23 cellular contexts compared by ENCODE assay signal in genomic region chr22:36016656-36017055, GRCh38. TPM values are rescaled to one million over a fixed set of nuclear protein-coding genes. Genes with fewer than 3 reads are reported as not detected.
DNase-seq lines count a peak whose midpoint lies in the region; ATAC-seq and TF ChIP-seq lines count a peak whose summit lies in the region.
"Had no signal": no experiment of that assay in that cellular context is flagged by ENCODE, and none has a peak within 500 bp of the region (broad histone marks: within the 10 kb centered on the region; RNA-seq: fewer than 3 reads in every experiment).

No MANE protein-coding gene starts in this region.

- ATAC-seq in GM18868 (IDR thresholded peaks at IDR 0.05; ENCODE audit: unreplicated experiment): no peak
- ATAC-seq: activated naive CD8-positive, alpha-beta T cell treated with anti-CD3 and anti-CD28 coated beads, Interleukin-2, amount 50 U/mL, for 24 hours; foreskin keratinocyte had no signal

- peaks cover 32% of the 10 kb centered on the region for H3K79me2 ChIP-seq in Karpas-422 (ENCODE audit: low read length)

- no peak for TF ChIP-seq POLR2A in transverse colon (IDR thresholded peaks at IDR 0.05)

- H3K36me3 Mint-ChIP-seq in brain: peaks cover 23% of the 10 kb centered on the region
- peaks cover 15% of the 10 kb centered on the region for H3K36me3 Mint-ChIP-seq in nephron (ENCODE audit: low read depth)
- no peaks in the 10 kb centered on the region for H3K36me3 Mint-ChIP-seq in CD8-positive, alpha-beta memory T cell

- H3K4me1 ChIP-seq in Karpas-422 (ENCODE audit: low read length) (peaks cover 73% of the 10 kb centered on the region), transverse colon (peaks cover 6 to 41% (median 12%) of the 10 kb centered on the region in 4 donors)
- H3K4me1 ChIP-seq in CD8-positive, alpha-beta memory T cell (ENCODE audit: insufficient read depth, low read length): no peaks in the 10 kb centered on the region

- H3K4me1 Mint-ChIP-seq in brain (peaks cover 73% of the 10 kb centered on the region), nephron (peaks cover 63% of the 10 kb centered on the region)
- H3K4me1 Mint-ChIP-seq in CD8-positive, alpha-beta memory T cell: peaks cover 0 to 2% (median 0%) of the 10 kb centered on the region in 3 donors
- H3K4me1 Mint-ChIP-seq: activated CD4-positive, alpha-beta T cell treated with anti-CD3 and anti-CD28 coated beads, Interleukin-2, amount 10 ng/mL, durations not matched to agents 24 days and 14 days had no signal

- peaks cover 3% of the 10 kb centered on the region for H3K27me3 Mint-ChIP-seq in brain
- no peaks in the 10 kb centered on the region for H3K27me3 Mint-ChIP-seq in nephron (ENCODE audit: low read depth)
- peaks cover 17 to 46% of the 10 kb centered on the region in 2 donors for H3K27me3 Mint-ChIP-seq in CD8-positive, alpha-beta memory T cell

- H3K4me3 ChIP-seq in Karpas-422 (ENCODE audit: low read length) (peak overlapping the region; percentile 37; the same call in 1 of the 2 replicates), transverse colon (no peak overlapping the region)
- H3K4me3 ChIP-seq in CD8-positive, alpha-beta memory T cell (ENCODE audit: low read length): no peak overlapping the region
- H3K4me3 ChIP-seq: skin epidermis had no signal

- no peaks in the 10 kb centered on the region for H4K20me1 ChIP-seq in Karpas-422 (ENCODE audit: insufficient read depth, low read depth, low read length)

- in situ Hi-C loops in transverse colon (cut with MboI; ENCODE audit: low pct_ligation_motif_present in 1 of 4, low pct_unique_long_range_greater_than_20kb in 1 of 4, low sequenced_read_pairs in 3 of 4): no loop called here

- intact Hi-C loops in transverse colon (cut with DNase I; ENCODE audit: low total_unique reads): no loop called here

- H3K27ac ChIP-seq in Karpas-422 (ENCODE audit: low read length) (peak overlapping the region; percentile 98), transverse colon (peak overlapping the region in 3 of 4 donors; percentile 29 to 46 (median 37))
- H3K27ac ChIP-seq in CD8-positive, alpha-beta memory T cell (ENCODE audit: low read depth, low read length): no peak overlapping the region
- H3K27ac ChIP-seq: foreskin keratinocyte, parathyroid adenoma had no signal

- no peaks in the 10 kb centered on the region for H3K27me3 ChIP-seq in Karpas-422 (ENCODE audit: low read length)
- H3K27me3 ChIP-seq in transverse colon: no peaks in the 10 kb centered on the region
- H3K27me3 ChIP-seq in CD8-positive, alpha-beta memory T cell (ENCODE audit: insufficient read depth, low read length, poor library complexity, severe bottlenecking): no peaks in the 10 kb centered on the region
- H3K27me3 ChIP-seq: BE2C, foreskin keratinocyte had no signal

- H3K4me3 Mint-ChIP-seq in brain (peak overlapping the region in 3 of 5 experiments; percentile 38 to 77 (median 42)), nephron (peak overlapping the region in 1 of 3 experiments; percentile 56)
- no peak overlapping the region for H3K4me3 Mint-ChIP-seq in CD8-positive, alpha-beta memory T cell
- H3K4me3 Mint-ChIP-seq: activated CD4-positive, alpha-beta T cell treated with anti-CD3 and anti-CD28 coated beads, Interleukin-2, amount 10 ng/mL, durations not matched to agents 24 days and 14 days; activated naive CD8-positive, alpha-beta T cell treated with anti-CD3 and anti-CD28 coated beads, Interleukin-2, amount 50 U/mL, for 24 hours; dendritic cell treated with granulocyte-macrophage colony-stimulating factor and Interleukin-4, amounts not matched to agents 40 ng/mL and 50 ng/mL, for 4 days had no signal

- TF ChIP-seq EP300 in transverse colon (IDR thresholded peaks at IDR 0.05; ENCODE audit: low read depth): no peak

- 44 to 56% methylated on average over 3 of the region's 3 CpGs for WGBS in transverse colon (ENCODE audit: low coverage in 1 of 2), 2 donors

- peak overlapping the region; percentile 57 for H3K9ac ChIP-seq in Karpas-422 (ENCODE audit: low read length)
- H3K9ac ChIP-seq: parathyroid adenoma had no signal

- no peak for TF ChIP-seq CTCF in brain (conservative IDR thresholded peaks at IDR 0.05)
- TF ChIP-seq CTCF in nephron (IDR thresholded peaks at IDR 0.05; ENCODE audit: unreplicated experiment in 3 of 3): no peak
- no peak for TF ChIP-seq CTCF in transverse colon (IDR thresholded peaks at IDR 0.05)

- H3K4me2 ChIP-seq in Karpas-422 (ENCODE audit: low read depth, low read length, poor library complexity, severe bottlenecking): peak overlapping the region; percentile 84

- no peaks in the 10 kb centered on the region for H3K9me2 ChIP-seq in Karpas-422 (replicated peaks; ENCODE audit: insufficient read depth, low read length)

- peaks cover 0 to 9% (median 5%) of the 10 kb centered on the region in 5 experiments for H3K9me3 Mint-ChIP-seq in brain
- no peaks in the 10 kb centered on the region for H3K9me3 Mint-ChIP-seq in nephron
- H3K9me3 Mint-ChIP-seq in CD8-positive, alpha-beta memory T cell: peaks cover 0 to 2% (median 0%) of the 10 kb centered on the region in 5 donors
- H3K9me3 Mint-ChIP-seq: activated CD4-positive, alpha-beta T cell treated with anti-CD3 and anti-CD28 coated beads, Interleukin-2, amount 10 ng/mL, durations not matched to agents 24 days and 14 days; activated naive CD8-positive, alpha-beta T cell treated with anti-CD3 and anti-CD28 coated beads, Interleukin-2, amount 50 U/mL, for 24 hours; dendritic cell treated with granulocyte-macrophage colony-stimulating factor and Interleukin-4, amounts not matched to agents 40 ng/mL and 50 ng/mL, for 4 days had no signal

- CTCF ChIA-PET in CD8-positive, alpha-beta memory T cell (lab: Charles Lee): interaction anchor here (2.2 kb wide), 1 partner anchor 49 kb away, joined by 8 read pairs; no protein-coding TSS in a partner anchor

- H2AFZ ChIP-seq in Karpas-422 (ENCODE audit: low read length): 0 out of 2 replicates have a peak overlapping the region, but pooled peaks have one; percentile 3
- H2AFZ ChIP-seq: parathyroid adenoma had no signal

- H3K9me3 ChIP-seq in Karpas-422 (ENCODE audit: low read length): no peaks in the 10 kb centered on the region
- no peaks in the 10 kb centered on the region for H3K9me3 ChIP-seq in transverse colon
- no peaks in the 10 kb centered on the region for H3K9me3 ChIP-seq in CD8-positive, alpha-beta memory T cell (ENCODE audit: low read length)
- H3K9me3 ChIP-seq: BE2C had no signal

- POLR2A ChIA-PET in CD8-positive, alpha-beta memory T cell (lab: Charles Lee): no interaction called here

- peak overlapping the region in 4 of 5 experiments; percentile 82 to 91 (median 88) for H3K27ac Mint-ChIP-seq in brain
- H3K27ac Mint-ChIP-seq in nephron: peak overlapping the region; percentile 33 to 76 (median 44)
- H3K27ac Mint-ChIP-seq in CD8-positive, alpha-beta memory T cell: no peak overlapping the region
- H3K27ac Mint-ChIP-seq: activated CD4-positive, alpha-beta T cell treated with anti-CD3 and anti-CD28 coated beads, Interleukin-2, amount 10 ng/mL, durations not matched to agents 24 days and 14 days; activated naive CD8-positive, alpha-beta T cell treated with anti-CD3 and anti-CD28 coated beads, Interleukin-2, amount 50 U/mL, for 24 hours; dendritic cell treated with granulocyte-macrophage colony-stimulating factor and Interleukin-4, amounts not matched to agents 40 ng/mL and 50 ng/mL, for 4 days had no signal

- H3K36me3 ChIP-seq in Karpas-422 (ENCODE audit: insufficient read depth, low read length) (no peaks in the 10 kb centered on the region), transverse colon (no peaks in the 10 kb centered on the region)
- H3K36me3 ChIP-seq in CD8-positive, alpha-beta memory T cell (ENCODE audit: insufficient read depth, low read length): no peaks in the 10 kb centered on the region

- DNase-seq in Karpas-422 (peak; percentile 61), transverse colon (no peak), T-helper 2 cell (no peak)
- DNase-seq in CD8-positive, alpha-beta memory T cell: no peak
- DNase-seq: activated CD4-positive, alpha-beta T cell treated with anti-CD3 and anti-CD28 coated beads, Interleukin-2, amount 10 ng/mL, durations not matched to agents 24 days and 14 days; activated effector memory CD4-positive, alpha-beta T cell treated with Interleukin-2 at 50 U/mL for 16 hours; activated naive CD8-positive, alpha-beta T cell treated with anti-CD3 and anti-CD28 coated beads, Interleukin-2, amount 50 U/mL, for 24 hours; BE2C; Calu3; foreskin keratinocyte; islet precursor cell; MM.1S; NCI-H1436 treated with DMSO at 0.1 percent for 48 hours; NCI-H2171; NCI-H526 treated with DMSO at 0.1 percent for 48 hours; stimulated activated naive CD4-positive, alpha-beta T cell; trophoblast cell had no signal

RNA-seq across cellular contexts. Expression of gene RBFOX2, which starts 12.0 kb away (rescaled TPM):
- total RNA-seq in Karpas-422 (2014; rRNA removed; shearing (Covaris generic); ENCODE audit: low replicate concordance): 24.2 TPM in 2 replicates
- 67.0 TPM for polyA plus RNA-seq in brain (ENCODE audit: insufficient read depth, low read depth, low replicate concordance)
- total RNA-seq in transverse colon: 10 to 100 TPM; 27.3 to 61.1 (median 43.1) TPM
- 1 to 10 TPM; 6.1 to 7.1 TPM for total RNA-seq in CD8-positive, alpha-beta memory T cell
- 0.86 TPM for polyA plus RNA-seq in CD8-positive, alpha-beta memory T cell

Comparison
In these comparisons a context has a peak if more than half of its experiments do, and no peak if none do; other contexts are left out.
1. H3K27ac Mint-ChIP-seq: peak in brain (4 of 5) and nephron (3 of 3); none in CD8-positive, alpha-beta memory T cell (0 of 8).
2. H3K4me3 Mint-ChIP-seq: peak in brain (3 of 5); none in CD8-positive, alpha-beta memory T cell (0 of 7).